ENCODE assay signal across 9 cellular contexts in genomic region chr19:35509861-35510625, GRCh38. TPM values are rescaled to one million over a fixed set of nuclear protein-coding genes. Genes with fewer than 3 reads are reported as not detected.
DNase-seq lines count a peak whose midpoint lies in the region; ATAC-seq and TF ChIP-seq lines count a peak whose summit lies in the region.
"Had no signal": no experiment of that assay in that cellular context is flagged by ENCODE, and none has a peak within 500 bp of the region (broad histone marks: within the 10 kb centered on the region; RNA-seq: fewer than 3 reads in every experiment).

No MANE protein-coding gene starts in this region.

- ATAC-seq in thoracic aorta (ENCODE audit: insufficient number of reproducible peaks, low FRiP score, low read depth) (peak; percentile 63), GM19467 (IDR thresholded peaks at IDR 0.05; ENCODE audit: unreplicated experiment) (no peak)

- H3K27ac ChIP-seq in osteoblast (ENCODE audit: low read depth, low read length) (no peak overlapping the region), thoracic aorta (peak overlapping the region; percentile 54 to 79)

- peaks cover 19% of the 10 kb centered on the region for H3K4me1 ChIP-seq in osteoblast (ENCODE audit: insufficient read depth, low read length)
- peaks cover 6 to 9% of the 10 kb centered on the region in 2 donors for H3K4me1 ChIP-seq in thoracic aorta (ENCODE audit: control insufficient read depth in 1 of 2, low read depth in 2 of 2)

- H3K27me3 ChIP-seq in osteoblast (ENCODE audit: insufficient read depth, low read length), result peaks cover 41% of the 10 kb centered on the region
- no peaks in the 10 kb centered on the region for H3K27me3 ChIP-seq in thoracic aorta (replicated peaks; ENCODE audit: insufficient read depth)

- H3K4me2 ChIP-seq in osteoblast (ENCODE audit: insufficient read depth, low read length), result peak overlapping the region; percentile 82

- H3K9me3 ChIP-seq in osteoblast (ENCODE audit: low read depth, low read length), result no peaks in the 10 kb centered on the region
- H3K9me3 ChIP-seq in thoracic aorta, result no peaks in the 10 kb centered on the region

- H3K36me3 ChIP-seq in osteoblast (ENCODE audit: insufficient read depth, low read length) (no peaks in the 10 kb centered on the region), thoracic aorta (no peaks in the 10 kb centered on the region)

- no peaks in the 10 kb centered on the region for H4K20me1 ChIP-seq in osteoblast (ENCODE audit: insufficient read depth, low read length)

- TF ChIP-seq CTCF in osteoblast (IDR thresholded peaks at IDR 0.05; ENCODE audit: extremely low read depth, low read depth, low read length) (peak; percentile 79), thoracic aorta (IDR thresholded peaks at IDR 0.05) (peak; percentile 93)

- H2AFZ ChIP-seq in osteoblast (ENCODE audit: low read length), result peak overlapping the region; percentile 74

- H3K4me3 ChIP-seq in osteoblast (ENCODE audit: insufficient read depth, low read length) (peak overlapping the region; percentile 64), thoracic aorta (peak overlapping the region; percentile 77)

- H3K79me2 ChIP-seq in osteoblast (ENCODE audit: insufficient read depth, low read length), result no peaks in the 10 kb centered on the region

- DNase-seq in EH (ENCODE audit: low read depth) (peak; percentile 56), HT1080 (ENCODE audit: low read depth) (peak; percentile 73), RKO (ENCODE audit: low spot score) (peak; percentile 66), glomerular visceral epithelial cell (ENCODE audit: extremely low spot score) (peak; percentile 86), osteoblast (ENCODE audit: insufficient read length, low spot score, missing footprints) (peak; percentile 96), thoracic aorta (ENCODE audit: low spot score) (no peak)
- peak; percentile 70 for DNase-seq in activated gamma-delta T cell treated with anti-CD3 and anti-CD28 coated beads, Interleukin-2, amount 50 U/mL, for 16 hours (ENCODE audit: low read depth)

RNA-seq across cellular contexts. Expression of gene DMKN, which starts 3.4 kb away (rescaled TPM):
- 34.4 and 53.0 TPM in 2 replicates for total RNA-seq in HT1080 (2014; rRNA removed; shearing (Covaris generic))
- polyA plus RNA-seq in HT1080 (2015; cell fraction: cytosol; rRNA removed), result 35.2 and 55.6 TPM in 2 replicates
- 52.2 and 53.7 TPM in 2 replicates for polyA plus RNA-seq in HT1080 (2015; cell fraction: nucleus; rRNA removed)
- total RNA-seq in osteoblast (24.2 and 30.9 TPM in 2 replicates), thoracic aorta (10 to 100 TPM; 26.1 to 53.7 TPM)
- total RNA-seq: mononuclear cell had no signal

RNA-seq across cellular contexts. Expression of gene SBSN, which starts 18.1 kb away (rescaled TPM):
- 3.0 and 14.9 TPM in 2 replicates for total RNA-seq in HT1080 (2014; rRNA removed; shearing (Covaris generic))
- polyA plus RNA-seq in HT1080 (2015; cell fraction: cytosol; rRNA removed), result 4.9 and 5.6 TPM in 2 replicates
- polyA plus RNA-seq in HT1080 (2015; cell fraction: nucleus; rRNA removed), result 7.0 and 7.6 TPM in 2 replicates
- total RNA-seq in osteoblast (4.7 and 12.1 TPM in 2 replicates), thoracic aorta (1 to 10 TPM in 1 of 2 donors, not detected in 1; 1.5 TPM)
- total RNA-seq: mononuclear cell had no signal

RNA-seq across cellular contexts. Expression of gene KRTDAP, which starts 19.8 kb away (rescaled TPM):
- total RNA-seq in HT1080 (2014; rRNA removed; shearing (Covaris generic)), result not detected in 2 replicates
- not detected in 2 replicates for polyA plus RNA-seq in HT1080 (2015; cell fraction: cytosol; rRNA removed)
- not detected in 2 replicates for polyA plus RNA-seq in HT1080 (2015; cell fraction: nucleus; rRNA removed)
- total RNA-seq in osteoblast, result not detected in 2 replicates
- total RNA-seq in thoracic aorta, result 10 to 100 TPM in 1 of 2 donors, not detected in 1; 29.6 TPM
- total RNA-seq: mononuclear cell had no signal

RNA-seq across cellular contexts. Expression of gene GAPDHS, which starts 23.2 kb away (rescaled TPM):
- not detected in 2 replicates for total RNA-seq in HT1080 (2014; rRNA removed; shearing (Covaris generic))
- not detected in 2 replicates for polyA plus RNA-seq in HT1080 (2015; cell fraction: cytosol; rRNA removed)
- polyA plus RNA-seq in HT1080 (2015; cell fraction: nucleus; rRNA removed), result not detected in 2 replicates
- not detected in 2 replicates for total RNA-seq in osteoblast
- total RNA-seq in thoracic aorta, result not detected
- total RNA-seq: mononuclear cell had no signal

RNA-seq across cellular contexts. Expression of gene TMEM147, which starts 35.4 kb away (rescaled TPM):
- 162 and 178 TPM in 2 replicates for total RNA-seq in HT1080 (2014; rRNA removed; shearing (Covaris generic))
- polyA plus RNA-seq in HT1080 (2015; cell fraction: cytosol; rRNA removed), result 113 and 129 TPM in 2 replicates
- polyA plus RNA-seq in HT1080 (2015; cell fraction: nucleus; rRNA removed), result 55.8 and 61.4 TPM in 2 replicates
- total RNA-seq in osteoblast (93.1 and 98.8 TPM in 2 replicates), thoracic aorta (10 to 100 TPM; 49.7 to 75.8 TPM)
